11 cellular contexts compared by ENCODE assay signal in genomic region chr5:102294996-102295395, GRCh38. TPM values are rescaled to one million over a fixed set of nuclear protein-coding genes. Genes with fewer than 3 reads are reported as not detected.
DNase-seq lines count a peak whose midpoint lies in the region; ATAC-seq and TF ChIP-seq lines count a peak whose summit lies in the region.
"Had no signal": no experiment of that assay in that cellular context is flagged by ENCODE, and none has a peak within 500 bp of the region (broad histone marks: within the 10 kb centered on the region; RNA-seq: fewer than 3 reads in every experiment).

No MANE protein-coding gene starts in this region.

- POLR2A ChIA-PET in T-cell (lab: Charles Lee), result no interaction called here

- TF ChIP-seq CTCF in transverse colon (IDR thresholded peaks at IDR 0.05) (no peak), thyroid gland (IDR thresholded peaks at IDR 0.05) (no peak)

- H3K9ac ChIP-seq in iPS-20b (ENCODE audit: low read depth, low read length), result peak overlapping the region; percentile 42
- H3K9ac ChIP-seq: BLaER1 treated with 17β-estradiol and CSF1 and Interleukin-3, amounts not matched to agents 10 nM and 100 nM had no signal

- H3K4me1 ChIP-seq in iPS-20b (ENCODE audit: insufficient read depth, low read length) (peaks cover 6% of the 10 kb centered on the region; the same call in 1 of the 2 replicates), transverse colon (peaks cover 0 to 20% (median 6%) of the 10 kb centered on the region in 4 donors), thyroid gland (peaks cover 0 to 9% of the 10 kb centered on the region in 2 donors)

- intact Hi-C loops in transverse colon (cut with DNase I; ENCODE audit: low total_unique reads) (no loop called here), thyroid gland (cut with DNase I) (no loop called here)

- H3K9me3 Mint-ChIP-seq in activated T-cell treated with anti-CD3 and anti-CD28 coated beads, Interleukin-2, amount 50 U/mL, for 4 hours, result no peaks in the 10 kb centered on the region
- H3K9me3 Mint-ChIP-seq in T-cell, result no peaks in the 10 kb centered on the region

- H3K4me3 ChIP-seq in iPS-20b (ENCODE audit: low read length), result peak overlapping the region; percentile 80
- H3K4me3 ChIP-seq in transverse colon, result peak overlapping the region in 3 of 4 donors; percentile 38 to 60 (median 39)
- no peak overlapping the region for H3K4me3 ChIP-seq in thyroid gland (replicated peaks in 1 of 3)
- H3K4me3 ChIP-seq: BLaER1 treated with 17β-estradiol and CSF1 and Interleukin-3, amounts not matched to agents 10 nM and 100 nM had no signal

- no peak for DNase-seq in activated T-cell treated with anti-CD3 and anti-CD28 coated beads, Interleukin-2, amount 50 U/mL, for 4 hours
- DNase-seq in activated T-cell treated with anti-CD3 and anti-CD28 coated beads, Interleukin-2, amount 50 U/mL, for 48 hours, result no peak
- no peak for DNase-seq in T-cell
- no peak for DNase-seq in transverse colon
- no peak for DNase-seq in thyroid gland
- DNase-seq: activated effector memory CD4-positive, alpha-beta T cell treated with Interleukin-2 at 50 U/mL for 16 hours; NCI-H2081 treated with DMSO at 0.1 percent for 48 hours had no signal

- no peak for ATAC-seq in activated T-cell treated with anti-CD3 and anti-CD28 coated beads, Interleukin-2, amount 50 U/mL, for 4 hours
- ATAC-seq in T-cell (replicated peaks in 1 of 4) (no peak), HG02981 (IDR thresholded peaks at IDR 0.05; ENCODE audit: unreplicated experiment) (no peak), HG02678 (IDR thresholded peaks at IDR 0.05; ENCODE audit: unreplicated experiment) (no peak)

- no peaks in the 10 kb centered on the region for H3K36me3 Mint-ChIP-seq in activated T-cell treated with anti-CD3 and anti-CD28 coated beads, Interleukin-2, amount 50 U/mL, for 4 hours (ENCODE audit: insufficient read depth)
- no peaks in the 10 kb centered on the region for H3K36me3 Mint-ChIP-seq in T-cell

- TF ChIP-seq EP300 in transverse colon (IDR thresholded peaks at IDR 0.05; ENCODE audit: low read depth), result no peak

- H3K27ac Mint-ChIP-seq in T-cell, result peak overlapping the region in 1 of 2 donors; percentile 45

- CTCF ChIA-PET in T-cell (lab: Charles Lee), result interaction anchor here in 1 of 2 donors (0.6 to 1.5 kb wide), 2 partner anchors 9 to 850 kb away, joined by 3 to 4 read pairs; no protein-coding TSS in a partner anchor

- no peak overlapping the region for H3K27ac ChIP-seq in iPS-20b (ENCODE audit: low read length)
- H3K27ac ChIP-seq in transverse colon, result no peak overlapping the region
- H3K27ac ChIP-seq in thyroid gland, result no peak overlapping the region
- H3K27ac ChIP-seq: BLaER1 treated with 17β-estradiol and CSF1 and Interleukin-3, amounts not matched to agents 10 nM and 100 nM had no signal

- 25 to 53% methylated on average over 2 to 3 of the region's 3 CpGs for WGBS in transverse colon (ENCODE audit: low coverage in 1 of 2), 2 donors
- 50 to 52% methylated on average over 3 of the region's 3 CpGs for WGBS in thyroid gland, 2 donors

- H3K27me3 ChIP-seq in iPS-20b (ENCODE audit: insufficient read depth, low read length) (peaks cover 26% of the 10 kb centered on the region), transverse colon (peaks cover 8% of the 10 kb centered on the region), thyroid gland (no peaks in the 10 kb centered on the region)

- in situ Hi-C loops in transverse colon (cut with MboI; ENCODE audit: low pct_ligation_motif_present in 1 of 4, low pct_unique_long_range_greater_than_20kb in 1 of 4, low sequenced_read_pairs in 3 of 4), result no loop called here

- TF ChIP-seq POLR2A in transverse colon (IDR thresholded peaks at IDR 0.05) (no peak), thyroid gland (IDR thresholded peaks at IDR 0.05) (no peak)

- peaks cover 22% of the 10 kb centered on the region for H3K4me1 Mint-ChIP-seq in activated T-cell treated with anti-CD3 and anti-CD28 coated beads, Interleukin-2, amount 50 U/mL, for 4 hours (ENCODE audit: low read depth)
- peaks cover 20 to 27% (median 21%) of the 10 kb centered on the region in 3 donors for H3K4me1 Mint-ChIP-seq in T-cell

- no peaks in the 10 kb centered on the region for H3K9me3 ChIP-seq in iPS-20b (ENCODE audit: insufficient read depth, low read depth, low read length)
- no peaks in the 10 kb centered on the region for H3K9me3 ChIP-seq in transverse colon
- H3K9me3 ChIP-seq in thyroid gland, result no peaks in the 10 kb centered on the region

- peaks cover 6% of the 10 kb centered on the region for H3K27me3 Mint-ChIP-seq in activated T-cell treated with anti-CD3 and anti-CD28 coated beads, Interleukin-2, amount 50 U/mL, for 4 hours (ENCODE audit: low read depth)
- peaks cover 0 to 3% of the 10 kb centered on the region in 2 donors for H3K27me3 Mint-ChIP-seq in T-cell

- H3K36me3 ChIP-seq in iPS-20b (ENCODE audit: insufficient read depth, low read depth, low read length) (no peaks in the 10 kb centered on the region), transverse colon (no peaks in the 10 kb centered on the region), thyroid gland (no peaks in the 10 kb centered on the region)
- H3K36me3 ChIP-seq: BLaER1 treated with 17β-estradiol and CSF1 and Interleukin-3, amounts not matched to agents 10 nM and 100 nM had no signal

- H3K4me3 Mint-ChIP-seq in activated T-cell treated with anti-CD3 and anti-CD28 coated beads, Interleukin-2, amount 50 U/mL, for 4 hours, result peak overlapping the region; percentile 81
- H3K4me3 Mint-ChIP-seq in T-cell, result peak overlapping the region; percentile 79 to 87 (median 83)

RNA-seq across cellular contexts. Expression of gene SLCO4C1, which starts 1.1 kb away (rescaled TPM):
- under 1 TPM in 2 of 3 donors, not detected in 1; 0.05 to 0.11 TPM for total RNA-seq in activated T-cell treated with anti-CD3 and anti-CD28 coated beads, Interleukin-2, amount 50 U/mL, for 4 hours
- total RNA-seq in T-cell, result 1 to 10 TPM in 1 of 5 donors, under 1 TPM in 4; 0.12 to 1.4 (median 0.43) TPM
- 10 to 100 TPM in 1 of 4 donors, 1 to 10 TPM in 2, not detected in 1; 1.1 to 13.5 (median 5.9) TPM for total RNA-seq in transverse colon
- total RNA-seq in thyroid gland, result 1 to 10 TPM in 1 of 4 donors, under 1 TPM in 3; 0.45 to 1.3 (median 0.72) TPM

Comparison
In these comparisons a context has a peak if more than half of its experiments do, and no peak if none do; other contexts are left out.
1. H3K4me3 ChIP-seq: peak in iPS-20b (single experiment) and transverse colon (3 of 4); none in thyroid gland (0 of 3).